Comparison of ENCODE assay signal across 24 cellular contexts in the genomic region with DNA sequence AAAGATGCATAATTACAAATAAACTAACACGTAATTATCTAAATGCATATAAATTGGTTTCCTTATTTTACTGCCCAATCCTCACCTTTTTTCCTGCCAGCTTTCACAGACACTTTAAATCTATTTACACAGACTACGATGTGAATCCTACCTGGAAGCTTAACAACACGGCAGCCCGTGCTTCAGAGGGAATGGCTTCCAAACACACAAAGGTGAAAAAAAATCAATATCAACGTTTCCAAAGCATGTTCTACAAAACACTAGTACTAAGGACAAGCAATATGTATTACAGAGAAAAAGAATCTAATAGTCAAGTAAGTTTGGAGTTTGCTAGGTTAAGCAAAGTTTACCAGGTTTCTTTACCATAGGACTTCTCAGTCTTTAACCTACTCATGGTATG. TPM values are rescaled to one million over a fixed set of nuclear protein-coding genes. Genes with fewer than 3 reads are reported as not detected.
DNase-seq lines count a peak whose midpoint lies in the region; ATAC-seq, FAIRE-seq and TF ChIP-seq lines count a peak whose summit lies in the region.
"Had no signal": no experiment of that assay in that cellular context is flagged by ENCODE, and none has a peak within 500 bp of the region (broad histone marks: within the 10 kb centered on the region; RNA-seq: fewer than 3 reads in every experiment).

No MANE protein-coding gene starts in this region.

- DNase-seq in NCI-H146 (lab: John Stamatoyannopoulos, UW) (peak; percentile 9), NCI-H146 treated with DMSO at 0.1 percent for 48 hours (lab: John Stamatoyannopoulos, UW; ENCODE audit: unreplicated experiment) (no peak), GM12878 (ENCODE audit: low read depth, low spot score) (no peak), trophoblast cell (no peak), GM19238 (ENCODE audit: insufficient read length, low spot score) (no peak), H54 (ENCODE audit: insufficient read length, low spot score) (no peak)
- DNase-seq in stimulated activated naive CD8-positive, alpha-beta T cell treated with anti-CD3 and anti-CD28 coated beads, Interleukin-15, Interleukin-2, amounts not matched to agents 100 U/mL and 50 U/mL, for 24 hours = no peak
- DNase-seq: activated CD4-positive, alpha-beta T cell treated with anti-CD3 and anti-CD28 coated beads, Interleukin-2, amount 10 ng/mL, durations not matched to agents 7 days and 5 days; activated naive CD4-positive, alpha-beta T cell treated with anti-CD3 and anti-CD28 coated beads, Interleukin-2, amount 10 ng/mL, durations not matched to agents 7 days and 5 days; activated T-cell treated with anti-CD3 and anti-CD28 coated beads, Interleukin-2, amount 50 U/mL, for 72 hours; anterior cingulate cortex; caudate nucleus; DMS79 treated with DMSO at 0.1 percent for 48 hours; head of caudate nucleus; kidney glomerular epithelial cell; NCI-H1105; NCI-H2029 treated with DMSO at 0.1 percent for 48 hours; NCI-H524 treated with DMSO at 0.1 percent for 48 hours; stimulated activated CD4-positive, alpha-beta T cell treated with anti-CD3 and anti-CD28 coated beads, Interleukin-2, amount 100 ng/mL, for 24 hours; T-helper 2 cell had no signal

- no peak overlapping the region for H2BK120ac ChIP-seq in trophoblast cell (ENCODE audit: insufficient read depth, low read length, poor library complexity)

- intact Hi-C loops in GM12878 (cut with micrococcal nuclease; ENCODE audit: unreplicated experiment) = no loop called here

- H2AFZ ChIP-seq in GM12878 (ENCODE audit: control insufficient read depth, low read depth, low read length) (no peak overlapping the region), trophoblast cell (ENCODE audit: insufficient read depth, low read length, poor library complexity) (no peak overlapping the region)

- CTCF ChIA-PET in GM12878 (lab: Yijun Ruan, JAX) = interaction anchor here (0.7 kb wide), 1 partner anchor 20 kb away, joined by 3 read pairs; no protein-coding TSS in a partner anchor

- H3K9ac ChIP-seq in GM12878 (ENCODE audit: control insufficient read depth, insufficient read depth, low read length) (no peak overlapping the region), trophoblast cell (ENCODE audit: low read length) (no peak overlapping the region)

- POLR2A ChIA-PET in GM12878 (lab: Charles Lee) = interaction anchor here (0.6 kb wide), 1 partner anchor 344 kb away, joined by 9 read pairs; no protein-coding TSS in a partner anchor

- no peak for TF ChIP-seq EP300 in GM12878 (IDR thresholded peaks at IDR 0.05; ENCODE audit: borderline replicate concordance in 1 of 2, control insufficient read depth in 1 of 2, low read depth in 2 of 2, low read length in 2 of 2)

- 79% methylated on average over 5 of the region's 5 CpGs for whole genome bisulfite sequencing in GM12878 (ENCODE audit: insufficient coverage, insufficient replicate concordance, low lambda C conversion rate, missing lambda C conversion rate)
- no CpG with 5 or more reads among the region's 5 CpGs for WGBS in trophoblast cell (ENCODE audit: extremely low coverage, insufficient coverage, insufficient read length)

- SMC1A ChIA-PET in GM12878 (lab: Charles Lee; ENCODE audit: uncharacterized antibody, unreplicated experiment) = no interaction called here

- no peak overlapping the region for H2BK12ac ChIP-seq in trophoblast cell (ENCODE audit: low read length)

- no peak for ATAC-seq in GM12878
- ATAC-seq in stimulated activated naive CD8-positive, alpha-beta T cell treated with anti-CD3 and anti-CD28 coated beads, Interleukin-15, Interleukin-2, amounts not matched to agents 100 U/mL and 50 U/mL, for 24 hours = no peak
- ATAC-seq: SK-N-SH treated with all-trans-retinoic acid at 6 μM for 48 hours had no signal

- TF ChIP-seq CTCF in GM12878 (IDR thresholded peaks at IDR 0.05 in 2 of 3, conservative IDR thresholded peaks at IDR 0.05 in 1 of 3; ENCODE audit: control insufficient read depth in 2 of 3, extremely low read depth in 1 of 3, insufficient read depth in 1 of 3, low read depth in 3 of 3, low read length in 3 of 3) = no peak

- RAD21 ChIA-PET in GM12878 (lab: Charles Lee; ENCODE audit: unreplicated experiment) = no interaction called here

- H3K4me3 ChIP-seq in GM12878 (peak overlapping the region; percentile 35; the same call in 1 of the 2 replicates), trophoblast cell (ENCODE audit: low read depth, low read length) (no peak overlapping the region)
- H3K4me3 ChIP-seq: prostate gland, skin epidermis had no signal

- no peak overlapping the region; the same call in 1 of the 2 replicates for H3K4me2 ChIP-seq in GM12878 (ENCODE audit: control insufficient read depth, insufficient read depth)
- H3K4me2 ChIP-seq in trophoblast cell (ENCODE audit: low read length) = no peak overlapping the region

- no peak overlapping the region for H3K27ac ChIP-seq in GM12878 (ENCODE audit: control insufficient read depth, insufficient read depth)
- H3K27ac ChIP-seq in trophoblast cell (ENCODE audit: low read depth, low read length) = no peak overlapping the region
- H3K27ac ChIP-seq: prostate gland had no signal

- no peak overlapping the region for H2BK5ac ChIP-seq in trophoblast cell (ENCODE audit: low read depth, low read length, poor library complexity)

- in situ Hi-C loops in GM12878 (cut with MboI) = no loop called here

- no peak overlapping the region for H2AK5ac ChIP-seq in trophoblast cell (ENCODE audit: low read length)

- H3K9me3 ChIP-seq in GM12878 (replicated peaks; ENCODE audit: control insufficient read depth, insufficient read depth, low read length) (no peaks in the 10 kb centered on the region), trophoblast cell (ENCODE audit: insufficient read depth, low read depth, low read length) (no peaks in the 10 kb centered on the region)
- H3K9me3 ChIP-seq: prostate gland had no signal

- no peak overlapping the region for H3K18ac ChIP-seq in trophoblast cell (ENCODE audit: low read length)

- TF ChIP-seq POLR2A in GM12878 (IDR thresholded peaks at IDR 0.05; ENCODE audit: low read depth, low read length) (no peak), H54 (IDR thresholded peaks at IDR 0.05; ENCODE audit: low read depth, low read length) (no peak)

- H4K8ac ChIP-seq in trophoblast cell (ENCODE audit: low read depth, low read length) = no peak overlapping the region

- H3K4me1 ChIP-seq in GM12878 (ENCODE audit: control insufficient read depth, insufficient read depth, low read length) = no peaks in the 10 kb centered on the region
- peaks cover under 1 to 6% of the 10 kb centered on the region in 2 experiments for H3K4me1 ChIP-seq in trophoblast cell (ENCODE audit: control insufficient read depth in 1 of 2, insufficient read depth in 2 of 2, low read length in 2 of 2)

- H4K12ac ChIP-seq in trophoblast cell (ENCODE audit: low read depth, low read length) = no peak overlapping the region

- no peaks in the 10 kb centered on the region; a peak in 1 of 4 replicates for H3K27me3 ChIP-seq in GM12878 (replicated peaks in 1 of 2; ENCODE audit: control insufficient read depth in 2 of 2, insufficient read depth in 2 of 2, low read length in 1 of 2)
- H3K27me3 ChIP-seq in trophoblast cell (ENCODE audit: insufficient read depth, low read length) = no peaks in the 10 kb centered on the region

- peak; percentile 66 for FAIRE-seq in G401.6 (lab: Jason Lieb, UNC)
- FAIRE-seq in GM12878 (lab: Jason Lieb, UNC) = no peak
- no peak for FAIRE-seq in H54 (lab: Jason Lieb, UNC)

- no peaks in the 10 kb centered on the region for H4K20me1 ChIP-seq in GM12878 (ENCODE audit: control insufficient read depth, insufficient read depth)

- H3K4ac ChIP-seq in trophoblast cell (ENCODE audit: low read depth, low read length) = peak overlapping the region; percentile 47

- no peak overlapping the region for H4K91ac ChIP-seq in trophoblast cell (ENCODE audit: low read depth, low read length)

- peaks cover 11% of the 10 kb centered on the region for H3K79me1 ChIP-seq in trophoblast cell (ENCODE audit: low read length)

- H3K14ac ChIP-seq in trophoblast cell (ENCODE audit: low read length) = no peak overlapping the region

- no TSS peak for BruUV-seq in GM12878 (replicated peaks; lab: Mats Ljungman, UMichigan)

- H3K79me2 ChIP-seq in GM12878 (ENCODE audit: control insufficient read depth, insufficient read depth, low read length) (peaks cover 22% of the 10 kb centered on the region), trophoblast cell (ENCODE audit: control insufficient read depth, insufficient read depth, low read length, poor library complexity) (peaks cover 18% of the 10 kb centered on the region)

- no peak for TF ChIP-seq RAD21 in GM12878 (IDR thresholded peaks at IDR 0.05; ENCODE audit: insufficient read depth, low read depth, low read length)

- H3K23ac ChIP-seq in trophoblast cell (ENCODE audit: low read length) = no peak overlapping the region

- H3K36me3 ChIP-seq in GM12878 (ENCODE audit: control insufficient read depth in 2 of 2, insufficient read depth in 2 of 2, low read length in 1 of 2) = no peaks in the 10 kb centered on the region
- H3K36me3 ChIP-seq in trophoblast cell (ENCODE audit: control insufficient read depth in 1 of 2, insufficient read depth in 2 of 2, low read length in 2 of 2) = no peaks in the 10 kb centered on the region
- H3K36me3 ChIP-seq: prostate gland had no signal

TF ChIP-seq in GM12878, 131 proteins besides CTCF, POLR2A, EP300 and RAD21 (continues in another document):
- TF ChIP-seq POLR2AphosphoS5 (IDR thresholded peaks at IDR 0.05; ENCODE audit: low read length) (no peak), ZNF207 (IDR thresholded peaks at IDR 0.05; ENCODE audit: borderline replicate concordance) (no peak), MTA3 (IDR thresholded peaks at IDR 0.05; ENCODE audit: borderline replicate concordance, low read length) (no peak), WRNIP1 (IDR thresholded peaks at IDR 0.05; ENCODE audit: borderline replicate concordance, low read depth, low read length) (no peak), JUND (IDR thresholded peaks at IDR 0.05; ENCODE audit: low read depth, low read length) (no peak)

RNA-seq across cellular contexts. Expression of gene MAP4K3, which starts 4.4 kb away (rescaled TPM):
- total RNA-seq in GM12878 (2013; cell fraction: nucleolus; rRNA removed) = 98.2 and 103 TPM in 2 replicates
- total RNA-seq in GM12878 (2014; rRNA removed) (0.05 and 0.23 TPM in 2 replicates), GM12878 (2014; rRNA removed; fragmentation: Illumina TruSeq; extraction: Trizol) (0.18 and 0.46 TPM in 2 replicates), GM12878 (2021) (0.61 and 0.95 TPM in 2 replicates)
- 1.9 TPM for polyA plus RNA-seq in GM12878 (2011; ENCODE audit: low read depth)
- polyA plus RNA-seq in GM12878 (2011; rRNA removed) (0.68 and 0.98 TPM in 2 replicates), GM12878 (2014; fragmentation: Illumina TruSeq; extraction: Trizol) (0.12 and 0.16 TPM in 2 replicates), GM12878 (2014; fragmentation: Nextera tagmentation; extraction: Ambion mirVana) (under 1 TPM in 1 of 2 experiments, not detected in 1; 0.04 TPM), GM12878 (2014; rRNA removed) (0.05 and 0.14 TPM in 2 replicates), GM12878 (2016; fragmentation: Nextera tagmentation; extraction: Ambion mirVana) (under 1 TPM; 0.21 to 0.38 TPM)
- polyA plus RNA-seq in GM12878 (2011; cell fraction: cytosol; rRNA removed) = 0.23 and 0.36 TPM in 2 replicates
- polyA plus RNA-seq in GM12878 (2011; cell fraction: nucleus; rRNA removed) = 0.54 and 0.73 TPM in 2 replicates
- 2.8 and 3.1 TPM in 2 replicates for polyA plus RNA-seq in GM12878 (2012)
- polyA minus RNA-seq in GM12878 (2011; rRNA and poly(A)+ RNA removed) = 0.51 and 0.62 TPM in 2 replicates
- not detected in 2 replicates for polyA minus RNA-seq in GM12878 (2011; cell fraction: cytosol; rRNA and poly(A)+ RNA removed)
- 0.96 and 1.6 TPM in 2 replicates for polyA minus RNA-seq in GM12878 (2011; cell fraction: nucleus; rRNA and poly(A)+ RNA removed)
- polyA plus RNA-seq in trophoblast cell (2013) = 24.7 and 24.8 TPM in 2 replicates
